ENCODE assay signal across 31 cellular contexts in the genomic region with DNA sequence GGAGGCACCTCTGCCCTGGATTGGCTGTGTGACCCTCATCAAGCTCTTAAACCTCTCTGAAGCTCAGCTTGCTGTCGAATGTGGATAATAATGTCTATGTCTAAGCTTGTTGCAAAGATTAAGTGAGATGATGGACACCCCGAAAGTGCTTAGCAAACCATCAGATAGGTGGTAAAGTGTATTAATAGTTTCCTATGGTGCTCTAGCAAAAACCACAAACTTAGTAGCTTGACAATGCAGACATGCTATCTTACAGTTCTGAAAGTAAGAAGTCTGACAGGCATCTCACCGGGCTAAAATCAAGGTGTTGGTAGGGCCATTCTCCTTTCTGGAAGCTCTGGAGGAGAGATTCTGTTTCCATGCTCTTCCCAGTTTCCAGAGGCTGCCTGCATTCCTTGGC.
"Had no signal": no experiment of that assay in that cellular context is flagged by ENCODE, and none has a peak within 500 bp of the region (broad histone marks: within the 10 kb centered on the region; RNA-seq: fewer than 3 reads in every experiment).

No MANE protein-coding gene starts in this region.

- H3K4me3 ChIP-seq: adrenal gland, body of pancreas, cardiac muscle cell, colonic mucosa, esophagus squamous epithelium, gastroesophageal sphincter, heart right ventricle had no signal

- H3K4me1 ChIP-seq: colonic mucosa had no signal

- H3K27me3 ChIP-seq: adrenal gland, body of pancreas, cardiac muscle cell, colonic mucosa, esophagus squamous epithelium, gastroesophageal sphincter, heart right ventricle had no signal

- H3K36me3 ChIP-seq: adrenal gland, cardiac muscle cell, colonic mucosa, esophagus squamous epithelium, gastroesophageal sphincter, heart right ventricle had no signal

- FAIRE-seq: endometrium, endothelial cell of umbilical vein had no signal

- DNase-seq: activated CD4-positive, alpha-beta memory T cell treated with anti-CD3 and anti-CD28 coated beads for 36 hours; activated CD4-positive, alpha-beta T cell treated with anti-CD3 and anti-CD28 coated beads for 36 hours; activated CD4-positive, alpha-beta T cell treated with anti-CD3 and anti-CD28 coated beads, Interleukin-2, amount 10 ng/mL, durations not matched to agents 24 days and 14 days; activated CD4-positive, CD25-positive, alpha-beta regulatory T cell; activated CD4-positive, CD25-positive, alpha-beta regulatory T cell treated with anti-CD3 and anti-CD28 coated beads, Interleukin-2, amount 50 U/mL, for 72 hours; activated CD8-positive, alpha-beta memory T cell treated with anti-CD3 and anti-CD28 coated beads, Interleukin-2, amount 10 ng/mL, durations not matched to agents 7 days and 5 days; activated CD8-positive, alpha-beta memory T cell treated with anti-CD3 and anti-CD28 coated beads, Interleukin-2, amount 50 U/mL, for 4 hours; activated CD8-positive, alpha-beta T cell treated with anti-CD3 and anti-CD28 coated beads, Interleukin-2, amount 10 ng/mL, durations not matched to agents 7 days and 5 days; activated effector memory CD4-positive, alpha-beta T cell treated with anti-CD3 and anti-CD28 coated beads, Interleukin-2, amount 50 U/mL, for 16 hours; activated naive CD4-positive, alpha-beta T cell treated with anti-CD3 and anti-CD28 coated beads for 36 hours; activated naive CD8-positive, alpha-beta T cell treated with anti-CD3 and anti-CD28 coated beads for 36 hours; activated naive CD8-positive, alpha-beta T cell treated with anti-CD3 and anti-CD28 coated beads, Interleukin-2, amount 50 U/mL, for 24 hours; activated T-cell treated with anti-CD3 and anti-CD28 coated beads, Interleukin-2, amount 50 U/mL, for 1 hour; activated T-cell treated with anti-CD3 and anti-CD28 coated beads, Interleukin-2, amount 50 U/mL, for 48 hours; adrenal gland; amygdala; aorta; central memory CD4-positive, alpha-beta T cell; cerebellar nuclear complex; colonic mucosa; effector CD8-positive, alpha-beta T cell; esophagus squamous epithelium; foreskin melanocyte; heart right ventricle; T-helper 2 cell had no signal

- H3K27ac ChIP-seq: adrenal gland, body of pancreas, cardiac muscle cell, colonic mucosa, epithelial cell of prostate, esophagus squamous epithelium had no signal

- H3K9me3 ChIP-seq: adrenal gland, body of pancreas, colonic mucosa, esophagus squamous epithelium, gastroesophageal sphincter had no signal

- ATAC-seq: activated CD4-positive, alpha-beta T cell treated with anti-CD3 and anti-CD28 coated beads for 36 hours; activated CD8-positive, alpha-beta memory T cell treated with anti-CD3 and anti-CD28 coated beads, Interleukin-2, amount 10 ng/mL, durations not matched to agents 7 days and 5 days; activated CD8-positive, alpha-beta T cell treated with anti-CD3 and anti-CD28 coated beads, Interleukin-2, amount 10 ng/mL, durations not matched to agents 7 days and 5 days; activated naive CD8-positive, alpha-beta T cell treated with anti-CD3 and anti-CD28 coated beads, Interleukin-2, amount 50 U/mL, for 24 hours; body of pancreas; gastroesophageal sphincter had no signal
